ENCODE assay signal across 8 cellular contexts in genomic region chr4:121876070-121876469, GRCh38.
"Had no signal": no experiment of that assay in that cellular context is flagged by ENCODE, and none has a peak within 500 bp of the region (broad histone marks: within the 10 kb centered on the region; RNA-seq: fewer than 3 reads in every experiment).

No MANE protein-coding gene starts in this region.

- H3K9ac ChIP-seq: KMS-11 had no signal

- H3K27ac Mint-ChIP-seq: IgD-negative memory B cell had no signal

- ATAC-seq: HepG2 had no signal

- DNase-seq: IMR-90, KBM-7, KG1 had no signal

- H3K27ac ChIP-seq: HL-60, KMS-11 had no signal

- H3K4me2 ChIP-seq: KMS-11 had no signal

- FAIRE-seq: HepG2, HTR-8/SVneo had no signal

- H3K4me3 Mint-ChIP-seq: IgD-negative memory B cell had no signal
